ENCODE assay signal across 8 cellular contexts in genomic region chr3:47475570-47476329, GRCh38. TPM values are rescaled to one million over a fixed set of nuclear protein-coding genes. Genes with fewer than 3 reads are reported as not detected.
DNase-seq lines count a peak whose midpoint lies in the region; ATAC-seq and TF ChIP-seq lines count a peak whose summit lies in the region.

TSS of gene SCAP (minus strand) at chr3:47475941. CDS start at chr3:47442993, 32,948 bp downstream.

- peak within 1 kb of the TSS; percentile 74 for H2BK5ac ChIP-seq in IMR-90 (ENCODE audit: low read depth, low read length, poor library complexity, severe bottlenecking)

- H3K4ac ChIP-seq in IMR-90 (ENCODE audit: low read depth, low read length) = peak within 1 kb of the TSS; percentile 87

- peak within 1 kb of the TSS; percentile 94 for H2AK9ac ChIP-seq in IMR-90 (replicated peaks; ENCODE audit: low read depth, low read length, poor library complexity)

- ATAC-seq in GM21529 (IDR thresholded peaks at IDR 0.05; ENCODE audit: unreplicated experiment) = peak; percentile 88
- ATAC-seq in IMR-90 (ENCODE audit: low read depth) = peak; percentile 94

- H3K4me3 ChIP-seq in IMR-90 (ENCODE audit: insufficient read depth, low read depth, low read length) (peak within 1 kb of the TSS; percentile 85), esophagus (ENCODE audit: low read depth in 1 of 2, low read length in 2 of 2) (peak within 1 kb of the TSS; percentile 87 to 92), muscle layer of colon (ENCODE audit: low read depth in 1 of 2, low read length in 2 of 2) (peak within 1 kb of the TSS; percentile 69 to 80)

- H3K14ac ChIP-seq in IMR-90 (replicated peaks; ENCODE audit: low read depth, low read length) = peak within 1 kb of the TSS; percentile 94

- H3K9ac ChIP-seq in IMR-90 (ENCODE audit: low read depth, low read length) = peak within 1 kb of the TSS; percentile 81
- H3K9ac ChIP-seq in muscle layer of colon (ENCODE audit: low read length) = peak within 1 kb of the TSS; percentile 54

- TF ChIP-seq CTCF in IMR-90 (conservative IDR thresholded peaks at IDR 0.05; ENCODE audit: low read depth, low read length) = peak; percentile 87

- H3K27ac Mint-ChIP-seq in activated T-cell treated with anti-CD3 and anti-CD28 coated beads, Interleukin-2, amount 50 U/mL, for 24 hours = peak within 1 kb of the TSS; percentile 95

- no peak within 1 kb of the TSS for H2BK20ac ChIP-seq in IMR-90 (ENCODE audit: low read depth, low read length)

- peak; percentile 51 for TF ChIP-seq RAD21 in IMR-90 (IDR thresholded peaks at IDR 0.05; ENCODE audit: low read length)

- peaks cover 2% of the 10 kb centered on the region; the same call in 1 of the 2 replicates for H3K4me1 ChIP-seq in IMR-90 (ENCODE audit: control insufficient read depth, insufficient read depth, low read length)
- H3K4me1 ChIP-seq in esophagus (ENCODE audit: control insufficient read depth in 2 of 2, insufficient read depth in 2 of 2, low read length in 1 of 2) = peaks cover 3 to 10% of the 10 kb centered on the region in 2 donors
- peaks cover 20% of the 10 kb centered on the region for H3K4me1 ChIP-seq in muscle layer of colon (ENCODE audit: insufficient read depth, low read length)

- BruUV-seq in IMR-90 (replicated peaks; lab: Mats Ljungman, UMichigan) = no TSS peak

- peak within 1 kb of the TSS; percentile 42; the same call in 1 of the 2 replicates for H3K18ac ChIP-seq in IMR-90 (ENCODE audit: low read depth, low read length)

- TF ChIP-seq POLR2A in IMR-90 (IDR thresholded peaks at IDR 0.05; ENCODE audit: low read depth, low read length) = no peak

- WGBS in IMR-90 (ENCODE audit: extremely low coverage in 2 of 2, insufficient read length in 1 of 2), 2 experiments = 3% methylated on average over 33 of the region's 88 CpGs; no CpG with 5 or more reads in 1 of the 2 experiments
- 3% methylated on average over 51 to 88 of the region's 88 CpGs for WGBS in esophagus, 2 donors

- H4K20me1 ChIP-seq in IMR-90 (ENCODE audit: insufficient read depth, low read length) = peaks cover 13% of the 10 kb centered on the region; the same call in 1 of the 2 replicates

- CTCF ChIA-PET in IMR-90 (lab: Yijun Ruan, JAX) = interaction anchor here (0.9 to 1.0 kb wide), 2 partner anchors 51 to 55 kb away, joined by 3 read pairs; no protein-coding TSS in a partner anchor

- H3K9me3 ChIP-seq in IMR-90 (ENCODE audit: control insufficient read depth, insufficient read depth, low read length) = no peaks in the 10 kb centered on the region
- no peaks in the 10 kb centered on the region for H3K9me3 ChIP-seq in esophagus (ENCODE audit: control insufficient read depth in 2 of 2, insufficient read depth in 1 of 2, low read depth in 1 of 2, low read length in 1 of 2)
- H3K9me3 ChIP-seq in muscle layer of colon (ENCODE audit: low read length) = no peaks in the 10 kb centered on the region

- no peaks in the 10 kb centered on the region for H3K27me3 Mint-ChIP-seq in activated T-cell treated with anti-CD3 and anti-CD28 coated beads, Interleukin-2, amount 50 U/mL, for 24 hours

- H2AFZ ChIP-seq in IMR-90 (replicated peaks; ENCODE audit: low read length, poor library complexity) = peak within 1 kb of the TSS; percentile 98

- H3K27me3 ChIP-seq in IMR-90 (ENCODE audit: control insufficient read depth, insufficient read depth, low read length) (no peaks in the 10 kb centered on the region), esophagus (ENCODE audit: control insufficient read depth in 1 of 2, insufficient read depth in 2 of 2, low read length in 2 of 2) (no peaks in the 10 kb centered on the region), muscle layer of colon (ENCODE audit: control insufficient read depth in 1 of 2, insufficient read depth in 2 of 2, low read length in 2 of 2) (no peaks in the 10 kb centered on the region)

- 0 out of 2 replicates have a peak within 1 kb of the TSS, but pooled peaks have one; percentile 59 for H2BK120ac ChIP-seq in IMR-90 (ENCODE audit: low read depth, low read length)

- dilution Hi-C loops in IMR-90 (cut with HindIII; ENCODE audit: low sequenced_read_pairs, unreplicated experiment) = no loop called here

- H4K91ac ChIP-seq in IMR-90 (ENCODE audit: insufficient read depth, low read depth, low read length) = peak within 1 kb of the TSS; percentile 76; the same call in 1 of the 2 replicates

- H3K9me1 ChIP-seq in IMR-90 (ENCODE audit: insufficient read depth, low read length) = peaks cover 3% of the 10 kb centered on the region; the same call in 1 of the 2 replicates

- no peaks in the 10 kb centered on the region for H3K36me3 ChIP-seq in IMR-90 (ENCODE audit: control insufficient read depth, insufficient read depth, low read length)
- H3K36me3 ChIP-seq in esophagus (ENCODE audit: control insufficient read depth in 2 of 2, insufficient read depth in 2 of 2, low read length in 1 of 2) = no peaks in the 10 kb centered on the region
- H3K36me3 ChIP-seq in muscle layer of colon (ENCODE audit: insufficient read depth, low read length) = no peaks in the 10 kb centered on the region

- H3K4me3 Mint-ChIP-seq in activated T-cell treated with anti-CD3 and anti-CD28 coated beads, Interleukin-2, amount 50 U/mL, for 24 hours = peak within 1 kb of the TSS; percentile 96

- intact Hi-C loops in IMR-90 (cut with micrococcal nuclease) = loop anchor here (1.0 kb wide), 2 partner anchors 37 to 54 kb away; no protein-coding TSS in a partner anchor

- DNase-seq in DMS53 treated with DMSO at 0.1 percent for 48 hours (lab: John Stamatoyannopoulos, UW; ENCODE audit: unreplicated experiment) (peak; percentile 22), IMR-90 (peak; percentile 64)
- peak; percentile 98 for DNase-seq in activated T-cell treated with anti-CD3 and anti-CD28 coated beads, Interleukin-2, amount 50 U/mL, for 24 hours
- DNase-seq in stimulated activated CD8-positive, alpha-beta memory T cell treated with anti-CD3 and anti-CD28 coated beads, Interleukin-7, amount 100 ng/mL, for 1 hour (ENCODE audit: low read depth in 2 of 2) = peak; percentile 93 to 95

- peak within 1 kb of the TSS; percentile 58; the same call in 1 of the 2 replicates for H3K23ac ChIP-seq in IMR-90 (ENCODE audit: low read depth, low read length)

- peaks cover 13% of the 10 kb centered on the region for H3K36me3 Mint-ChIP-seq in activated T-cell treated with anti-CD3 and anti-CD28 coated beads, Interleukin-2, amount 50 U/mL, for 24 hours (ENCODE audit: low read depth)

- peaks cover 39% of the 10 kb centered on the region for H3K4me1 Mint-ChIP-seq in activated T-cell treated with anti-CD3 and anti-CD28 coated beads, Interleukin-2, amount 50 U/mL, for 24 hours (ENCODE audit: low read depth)

- H3K27ac ChIP-seq in IMR-90 (ENCODE audit: insufficient read depth, low read length) = peak within 1 kb of the TSS; percentile 83
- H3K27ac ChIP-seq in esophagus (ENCODE audit: low read depth in 2 of 2, low read length in 1 of 2) = peak within 1 kb of the TSS; percentile 77 to 92
- H3K27ac ChIP-seq in muscle layer of colon (ENCODE audit: low read depth, low read length) = peak within 1 kb of the TSS; percentile 83

- in situ Hi-C loops in IMR-90 (cut with MboI; ENCODE audit: low sequenced_read_pairs) = loop anchor here (5.0 kb wide), 1 partner anchor 53 kb away; no protein-coding TSS in a partner anchor

- no peak within 1 kb of the TSS for H2BK15ac ChIP-seq in IMR-90 (ENCODE audit: low read depth, low read length)

- H4K5ac ChIP-seq in IMR-90 (ENCODE audit: low read depth, low read length) = peak within 1 kb of the TSS; percentile 98

- H3K9me3 Mint-ChIP-seq in activated T-cell treated with anti-CD3 and anti-CD28 coated beads, Interleukin-2, amount 50 U/mL, for 24 hours = no peaks in the 10 kb centered on the region

- peak within 1 kb of the TSS; percentile 86 for H3K4me2 ChIP-seq in IMR-90 (ENCODE audit: low read depth, low read length)

- peaks cover 3 to 33% of the 10 kb centered on the region in 2 experiments for H3K79me1 ChIP-seq in IMR-90 (ENCODE audit: low read depth in 1 of 2, low read length in 2 of 2)

- peak within 1 kb of the TSS; percentile 93 to 98 for H4K8ac ChIP-seq in IMR-90 (ENCODE audit: low read depth in 2 of 2, low read length in 2 of 2)

- H2AK5ac ChIP-seq in IMR-90 (ENCODE audit: low read depth, low read length) = peak within 1 kb of the TSS; percentile 52; the same call in 1 of the 2 replicates

- peak within 1 kb of the TSS; percentile 60 for H3K56ac ChIP-seq in IMR-90 (ENCODE audit: extremely low read depth, insufficient read depth, low read length)

- POLR2A ChIA-PET in IMR-90 (lab: Charles Lee; ENCODE audit: unreplicated experiment) = no interaction called here

TF ChIP-seq in IMR-90, 13 proteins besides CTCF, POLR2A, EP300 and RAD21 (continues in another document):
- TF ChIP-seq BHLHE40 (IDR thresholded peaks at IDR 0.05; ENCODE audit: low read depth, low read length) (peak; percentile 100), MAZ (IDR thresholded peaks at IDR 0.05; ENCODE audit: borderline replicate concordance, low read depth, low read length) (peak; percentile 28; the same call in 1 of the 2 replicates), SMC3 (IDR thresholded peaks at IDR 0.05; ENCODE audit: low read depth, low read length) (peak; percentile 73)

TF ChIP-seq in PFSK-1, 5 proteins besides CTCF, POLR2A, EP300 and RAD21 (continues in another document):
- no peak for TF ChIP-seq TAF1 (IDR thresholded peaks at IDR 0.05; ENCODE audit: borderline replicate concordance, insufficient read depth, low read length)

RNA-seq across cellular contexts. Expression of gene SCAP, which starts in this region (rescaled TPM):
- 30.8 and 34.6 TPM in 2 replicates for total RNA-seq in IMR-90 (2012; rRNA removed)
- polyA plus RNA-seq in IMR-90 (2012; rRNA removed) (25.3 and 27.8 TPM in 2 replicates), esophagus (10 to 100 TPM; 36.4 to 50.2 TPM)
- polyA plus RNA-seq in IMR-90 (2012; cell fraction: cytosol; rRNA removed) = 18.6 and 28.9 TPM in 2 replicates
- 44.0 and 90.8 TPM in 2 replicates for polyA plus RNA-seq in IMR-90 (2012; cell fraction: nucleus; rRNA removed; ENCODE audit: low replicate concordance)
- 54.0 TPM for polyA plus RNA-seq in PFSK-1 (2012; ENCODE audit: insufficient read length, low read depth)

Comparison
In these comparisons a context has a peak if more than half of its experiments do, and no peak if none do; other contexts are left out.
1. Peak in every context shown above with its lines: DNase-seq, ATAC-seq, H3K4me3 ChIP-seq and H3K27ac ChIP-seq.
2. DNase-seq: peak in every context shown above with its lines; median percentile 98 in activated T-cell treated with anti-CD3 and anti-CD28 coated beads, Interleukin-2, amount 50 U/mL, for 24 hours; 94 in stimulated activated CD8-positive, alpha-beta memory T cell treated with anti-CD3 and anti-CD28 coated beads, Interleukin-7, amount 100 ng/mL, for 1 hour; 64 in IMR-90; 22 in DMS53 treated with DMSO at 0.1 percent for 48 hours.